In the genomic region with DNA sequence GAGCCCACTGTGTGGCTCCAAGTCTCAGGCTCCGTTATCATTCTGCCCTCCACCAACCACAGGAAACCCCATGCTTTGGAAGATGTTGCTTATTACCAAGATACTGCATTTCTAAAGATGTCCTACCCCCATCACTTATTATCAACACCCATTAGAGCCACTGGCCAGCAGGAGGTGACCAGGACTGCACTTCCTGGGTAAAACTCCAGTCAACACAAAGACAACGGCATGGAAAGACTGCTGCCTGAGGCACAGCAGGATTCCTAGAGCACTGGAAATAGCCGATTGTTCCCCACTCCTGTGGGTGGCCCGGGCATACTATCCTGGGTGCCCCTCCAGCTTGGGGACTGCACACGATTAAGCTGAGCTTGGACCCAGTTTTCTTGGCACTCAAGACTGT, we compare ENCODE assay signal across 24 cellular contexts.
DNase-seq lines count a peak whose midpoint lies in the region; ATAC-seq and TF ChIP-seq lines count a peak whose summit lies in the region.
"Had no signal": no experiment of that assay in that cellular context is flagged by ENCODE, and none has a peak within 500 bp of the region (broad histone marks: within the 10 kb centered on the region; RNA-seq: fewer than 3 reads in every experiment).

No MANE protein-coding gene starts in this region.

- no peak overlapping the region for H2AK9ac ChIP-seq in IMR-90 (replicated peaks; ENCODE audit: low read depth, low read length, poor library complexity)

- peak overlapping the region; percentile 7 for H3K27ac Mint-ChIP-seq in WTC11
- H3K27ac Mint-ChIP-seq in immature natural killer cell, result peak overlapping the region in 4 of 6 donors; percentile 61 to 83 (median 72)
- no peak overlapping the region for H3K27ac Mint-ChIP-seq in T-cell
- H3K27ac Mint-ChIP-seq: activated naive CD8-positive, alpha-beta T cell treated with anti-CD3 and anti-CD28 coated beads for 36 hours had no signal

- H3K4ac ChIP-seq in IMR-90 (ENCODE audit: low read depth, low read length), result no peak overlapping the region

- H2BK120ac ChIP-seq in IMR-90 (ENCODE audit: low read depth, low read length), result no peak overlapping the region

- 0 out of 2 replicates have a peak, but pooled peaks have one; percentile 1 for TF ChIP-seq CTCF in IMR-90 (conservative IDR thresholded peaks at IDR 0.05; ENCODE audit: low read depth, low read length)
- TF ChIP-seq CTCF in WTC11 (IDR thresholded peaks at IDR 0.05), result no peak
- no peak for TF ChIP-seq CTCF in BE2C (IDR thresholded peaks at IDR 0.05; ENCODE audit: low read depth, low read length)

- H3K9ac ChIP-seq in IMR-90 (ENCODE audit: low read depth, low read length), result no peak overlapping the region

- 53% methylated on average over 3 of the region's 5 CpGs; no CpG with 5 or more reads in 1 of the 2 experiments for WGBS in IMR-90 (ENCODE audit: extremely low coverage in 2 of 2, insufficient read length in 1 of 2), 2 experiments

- H4K20me1 ChIP-seq in IMR-90 (ENCODE audit: insufficient read depth, low read length), result peaks cover 3% of the 10 kb centered on the region; the same call in 1 of the 2 replicates

- H3K36me3 ChIP-seq in IMR-90 (ENCODE audit: control insufficient read depth, insufficient read depth, low read length), result peaks cover 13% of the 10 kb centered on the region; the same call in 1 of the 2 replicates
- H3K36me3 ChIP-seq in BE2C, result peaks cover 31% of the 10 kb centered on the region
- H3K36me3 ChIP-seq: neutrophil had no signal

- H3K9me3 ChIP-seq in IMR-90 (ENCODE audit: control insufficient read depth, insufficient read depth, low read length) (no peaks in the 10 kb centered on the region; the same call in 1 of the 2 replicates), BE2C (no peaks in the 10 kb centered on the region)
- H3K9me3 ChIP-seq: neutrophil, prostate gland had no signal

- H3K36me3 Mint-ChIP-seq in WTC11 (peaks cover 46% of the 10 kb centered on the region), immature natural killer cell (peaks cover 6 to 12% (median 8%) of the 10 kb centered on the region in 3 donors), T-cell (peaks cover 19% of the 10 kb centered on the region)

- H3K27me3 ChIP-seq in IMR-90 (ENCODE audit: control insufficient read depth, insufficient read depth, low read length) (no peaks in the 10 kb centered on the region), BE2C (no peaks in the 10 kb centered on the region)
- H3K27me3 ChIP-seq: neutrophil, transverse colon had no signal

- H3K27ac ChIP-seq in IMR-90 (ENCODE audit: insufficient read depth, low read length) (no peak overlapping the region), caudate nucleus (ENCODE audit: low read depth, low read length) (no peak overlapping the region)
- H3K27ac ChIP-seq: neutrophil, prostate gland, SK-N-MC, transverse colon had no signal

- no peak overlapping the region for H2BK5ac ChIP-seq in IMR-90 (ENCODE audit: low read depth, low read length, poor library complexity, severe bottlenecking)

- H3K23ac ChIP-seq in IMR-90 (ENCODE audit: low read depth, low read length), result no peak overlapping the region

- no peak overlapping the region for H2BK20ac ChIP-seq in IMR-90 (ENCODE audit: low read depth, low read length)

- intact Hi-C loops in IMR-90 (cut with micrococcal nuclease), result no loop called here

- peaks cover 15% of the 10 kb centered on the region for H3K9me3 Mint-ChIP-seq in WTC11
- peaks cover 0 to 7% (median 5%) of the 10 kb centered on the region in 6 donors for H3K9me3 Mint-ChIP-seq in immature natural killer cell
- H3K9me3 Mint-ChIP-seq in T-cell, result peaks cover 4 to 9% (median 6%) of the 10 kb centered on the region in 3 donors

- CTCF ChIA-PET in IMR-90 (lab: Yijun Ruan, JAX) (no interaction called here), WTC11 (lab: Charles Lee) (interaction anchor here (0.9 to 2.7 kb wide), 10 partner anchors 13 to 474 kb away, joined by 3 to 30 read pairs (median 4); no protein-coding TSS in a partner anchor), T-cell (lab: Charles Lee) (no interaction called here)

- in situ Hi-C loops in IMR-90 (cut with MboI; ENCODE audit: low sequenced_read_pairs), result no loop called here

- H3K27me3 Mint-ChIP-seq in WTC11 (ENCODE audit: low read depth), result no peaks in the 10 kb centered on the region
- H3K27me3 Mint-ChIP-seq in immature natural killer cell (ENCODE audit: low read depth in 3 of 3), result peaks cover 0 to 3% (median 3%) of the 10 kb centered on the region in 3 donors
- no peaks in the 10 kb centered on the region for H3K27me3 Mint-ChIP-seq in T-cell
- H3K27me3 Mint-ChIP-seq: activated naive CD8-positive, alpha-beta T cell treated with anti-CD3 and anti-CD28 coated beads for 36 hours; CD4-positive, alpha-beta memory T cell had no signal

- TF ChIP-seq RAD21 in IMR-90 (IDR thresholded peaks at IDR 0.05; ENCODE audit: low read length), result no peak

- dilution Hi-C loops in IMR-90 (cut with HindIII; ENCODE audit: low sequenced_read_pairs, unreplicated experiment), result no loop called here

- TF ChIP-seq POLR2A in IMR-90 (IDR thresholded peaks at IDR 0.05; ENCODE audit: low read depth, low read length), result no peak

- no peak overlapping the region for H4K5ac ChIP-seq in IMR-90 (ENCODE audit: low read depth, low read length)

- DNase-seq in IMR-90, result no peak
- no peak for DNase-seq in WTC11 (ENCODE audit: low spot score)
- no peak for DNase-seq in immature natural killer cell
- no peak for DNase-seq in D341Med (ENCODE audit: low spot score)
- no peak for DNase-seq in T-cell
- DNase-seq in caudate nucleus (lab: John Stamatoyannopoulos, UW), result no peak
- no peak for DNase-seq in BE2C
- DNase-seq: activated CD4-positive, alpha-beta T cell treated with anti-CD3 and anti-CD28 coated beads, Interleukin-2, amount 50 U/mL, for 48 hours; activated CD8-positive, alpha-beta memory T cell treated with anti-CD3 and anti-CD28 coated beads, Interleukin-2, amount 50 U/mL, for 48 hours; activated naive CD8-positive, alpha-beta T cell treated with anti-CD3 and anti-CD28 coated beads for 36 hours; CD4-positive, alpha-beta memory T cell; cerebellar nuclear complex; effector CD4-positive, alpha-beta T cell; foreskin melanocyte; GOT3; hippocampal formation; islet precursor cell; Kasumi-1; NCI-H187; NCI-H524 treated with DMSO at 0.1 percent for 48 hours; transverse colon had no signal

- H2AFZ ChIP-seq in IMR-90 (replicated peaks; ENCODE audit: low read length, poor library complexity), result no peak overlapping the region

- no peak overlapping the region for H2BK15ac ChIP-seq in IMR-90 (ENCODE audit: low read depth, low read length)

- H3K4me2 ChIP-seq in IMR-90 (ENCODE audit: low read depth, low read length), result no peak overlapping the region

- H3K4me3 ChIP-seq in IMR-90 (ENCODE audit: insufficient read depth, low read depth, low read length) (no peak overlapping the region), BE2C (ENCODE audit: low read depth, low read length) (no peak overlapping the region)
- H3K4me3 ChIP-seq: prostate gland, SK-N-MC, transverse colon had no signal

- no peaks in the 10 kb centered on the region for H3K79me1 ChIP-seq in IMR-90 (ENCODE audit: low read depth in 1 of 2, low read length in 2 of 2)

- H3K4me1 ChIP-seq in IMR-90 (ENCODE audit: control insufficient read depth, insufficient read depth, low read length), result no peaks in the 10 kb centered on the region
- H3K4me1 ChIP-seq in BE2C, result no peaks in the 10 kb centered on the region
- H3K4me1 ChIP-seq: prostate gland, transverse colon had no signal

- no peak overlapping the region for H4K91ac ChIP-seq in IMR-90 (ENCODE audit: insufficient read depth, low read depth, low read length)

- H3K4me3 Mint-ChIP-seq in WTC11, result no peak overlapping the region
- no peak overlapping the region for H3K4me3 Mint-ChIP-seq in immature natural killer cell
- no peak overlapping the region for H3K4me3 Mint-ChIP-seq in T-cell
- H3K4me3 Mint-ChIP-seq: activated naive CD8-positive, alpha-beta T cell treated with anti-CD3 and anti-CD28 coated beads for 36 hours; CD4-positive, alpha-beta memory T cell had no signal

- H3K4me1 Mint-ChIP-seq in WTC11 (peaks cover 37% of the 10 kb centered on the region), immature natural killer cell (peaks cover 61% of the 10 kb centered on the region in 2 donors), T-cell (peaks cover 0 to 7% (median 2%) of the 10 kb centered on the region in 3 donors)
- H3K4me1 Mint-ChIP-seq: activated naive CD8-positive, alpha-beta T cell treated with anti-CD3 and anti-CD28 coated beads for 36 hours had no signal

- no TSS peak for BruUV-seq in IMR-90 (replicated peaks; lab: Mats Ljungman, UMichigan)

- ATAC-seq in IMR-90 (ENCODE audit: low read depth), result no peak
- ATAC-seq in WTC11, result peak; percentile 16; the same call in 1 of the 2 replicates
- no peak for ATAC-seq in T-cell (replicated peaks in 1 of 4)

- peaks cover 10% of the 10 kb centered on the region; the same call in 1 of the 2 replicates for H3K9me1 ChIP-seq in IMR-90 (ENCODE audit: insufficient read depth, low read length)

- H3K56ac ChIP-seq in IMR-90 (ENCODE audit: extremely low read depth, insufficient read depth, low read length), result no peak overlapping the region

- H3K18ac ChIP-seq in IMR-90 (ENCODE audit: low read depth, low read length), result no peak overlapping the region

- no peak overlapping the region for H4K8ac ChIP-seq in IMR-90 (ENCODE audit: low read depth in 2 of 2, low read length in 2 of 2)

- no peak overlapping the region for H3K14ac ChIP-seq in IMR-90 (replicated peaks; ENCODE audit: low read depth, low read length)

- H2AK5ac ChIP-seq in IMR-90 (ENCODE audit: low read depth, low read length), result no peak overlapping the region

- POLR2A ChIA-PET in IMR-90 (lab: Charles Lee; ENCODE audit: unreplicated experiment), result interaction anchor here (0.6 kb wide), 1 partner anchor 153 kb away, joined by 4 read pairs; no protein-coding TSS in a partner anchor
- POLR2A ChIA-PET in WTC11 (lab: Charles Lee), result no interaction called here
- POLR2A ChIA-PET in T-cell (lab: Charles Lee), result no interaction called here

TF ChIP-seq in IMR-90, 13 proteins besides CTCF, POLR2A, EP300 and RAD21 (continues in another document):
- TF ChIP-seq SMC3 (IDR thresholded peaks at IDR 0.05; ENCODE audit: low read depth, low read length) (no peak), BHLHE40 (IDR thresholded peaks at IDR 0.05; ENCODE audit: low read depth, low read length) (no peak), MAFK (IDR thresholded peaks at IDR 0.05; ENCODE audit: low read depth, low read length) (no peak), CEBPB (IDR thresholded peaks at IDR 0.05; ENCODE audit: low read depth, low read length) (no peak), MAZ (IDR thresholded peaks at IDR 0.05; ENCODE audit: borderline replicate concordance, low read depth, low read length) (no peak), MXI1 (IDR thresholded peaks at IDR 0.05; ENCODE audit: borderline replicate concordance, low read depth, low read length) (no peak)

TF ChIP-seq in WTC11, 78 proteins besides CTCF, POLR2A, EP300 and RAD21:
- TF ChIP-seq NR1H2 (CRISPR knock-in tag; IDR thresholded peaks at IDR 0.05), result no peak
- TF ChIP-seq KAT7 (CRISPR knock-in tag; IDR thresholded peaks at IDR 0.05; ENCODE audit: borderline replicate concordance), result no peak
- peak; percentile 42; the same call in 1 of the 2 replicates for TF ChIP-seq ZNF423 (CRISPR knock-in tag; IDR thresholded peaks at IDR 0.05)

Comparison
In these comparisons a context has a peak if more than half of its experiments do, and no peak if none do; other contexts are left out.
1. H3K27ac Mint-ChIP-seq: peak in WTC11 (single experiment) and immature natural killer cell (4 of 6); none in T-cell (0 of 2).